Comparison of ENCODE assay signal across 18 cellular contexts in the genomic region with DNA sequence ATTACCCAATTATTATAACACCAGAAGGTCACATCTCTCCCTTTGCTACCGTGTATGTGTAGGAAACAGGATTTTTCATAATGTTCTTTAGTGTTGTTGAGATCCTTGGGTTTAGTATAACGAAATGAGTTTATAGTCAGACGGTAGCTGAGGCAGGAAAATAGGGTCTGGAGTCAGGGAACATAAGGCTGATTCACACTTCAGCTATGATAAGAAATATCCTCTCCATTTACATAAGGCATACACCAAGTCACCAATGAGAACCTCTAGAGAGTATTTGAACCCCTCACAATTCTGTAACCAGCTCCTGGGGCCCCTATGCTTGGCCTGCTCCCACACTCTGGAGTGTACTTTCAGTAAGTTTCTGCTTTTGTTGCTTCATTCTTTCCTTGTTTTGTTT. TPM values are rescaled to one million over a fixed set of nuclear protein-coding genes. Genes with fewer than 3 reads are reported as not detected.
DNase-seq lines count a peak whose midpoint lies in the region; ATAC-seq, FAIRE-seq and TF ChIP-seq lines count a peak whose summit lies in the region.
"Had no signal": no experiment of that assay in that cellular context is flagged by ENCODE, and none has a peak within 500 bp of the region (broad histone marks: within the 10 kb centered on the region; RNA-seq: fewer than 3 reads in every experiment).

No MANE protein-coding gene starts in this region.

- no peaks in the 10 kb centered on the region for H4K20me1 ChIP-seq in IMR-90 (ENCODE audit: insufficient read depth, low read length)
- no peaks in the 10 kb centered on the region for H4K20me1 ChIP-seq in astrocyte (ENCODE audit: insufficient read depth, low read length)

- H4K91ac ChIP-seq in IMR-90 (ENCODE audit: insufficient read depth, low read depth, low read length), result no peak overlapping the region

- DNase-seq in IMR-90, result peak; percentile 41
- peak; percentile 26 for DNase-seq in astrocyte (ENCODE audit: low read depth)
- DNase-seq in iris pigment epithelial cell (ENCODE audit: low read depth), result peak; percentile 73
- DNase-seq in EL, result no peak
- no peak for DNase-seq in NCI-H345 (lab: John Stamatoyannopoulos, UW)
- DNase-seq: C1 segment of cervical spinal cord; CD4-positive, alpha-beta memory T cell; COR-L47; DMS153; DMS79 treated with DMSO at 0.1 percent for 48 hours; GF-D8 had no signal

- BruUV-seq in IMR-90 (replicated peaks; lab: Mats Ljungman, UMichigan), result no TSS peak

- H3K79me2 ChIP-seq in astrocyte (ENCODE audit: insufficient read depth, low read length), result no peaks in the 10 kb centered on the region

- H3K4me1 ChIP-seq in IMR-90 (ENCODE audit: control insufficient read depth, insufficient read depth, low read length) (peaks cover 10% of the 10 kb centered on the region), astrocyte (ENCODE audit: insufficient read depth, low read length) (peaks cover 15% of the 10 kb centered on the region)

- peaks cover 13% of the 10 kb centered on the region for H3K9me1 ChIP-seq in IMR-90 (ENCODE audit: insufficient read depth, low read length)

- H2BK5ac ChIP-seq in IMR-90 (ENCODE audit: low read depth, low read length, poor library complexity, severe bottlenecking), result no peak overlapping the region

- no peak overlapping the region for H4K5ac ChIP-seq in IMR-90 (ENCODE audit: low read depth, low read length)

- in situ Hi-C loops in IMR-90 (cut with MboI; ENCODE audit: low sequenced_read_pairs), result no loop called here

- H3K27ac Mint-ChIP-seq in astrocyte (ENCODE audit: unreplicated experiment), result no peak overlapping the region
- H3K27ac Mint-ChIP-seq: B cell had no signal

- no peak overlapping the region for H2BK120ac ChIP-seq in IMR-90 (ENCODE audit: low read depth, low read length)

- no peaks in the 10 kb centered on the region for H3K36me3 ChIP-seq in IMR-90 (ENCODE audit: control insufficient read depth, insufficient read depth, low read length)
- no peaks in the 10 kb centered on the region for H3K36me3 ChIP-seq in astrocyte (ENCODE audit: insufficient read depth, low read length)

- H2AK5ac ChIP-seq in IMR-90 (ENCODE audit: low read depth, low read length), result no peak overlapping the region

- H3K36me3 Mint-ChIP-seq in astrocyte (ENCODE audit: low read depth, unreplicated experiment), result no peaks in the 10 kb centered on the region
- H3K36me3 Mint-ChIP-seq: CD4-positive, alpha-beta memory T cell had no signal

- no peaks in the 10 kb centered on the region for H3K79me1 ChIP-seq in IMR-90 (ENCODE audit: low read depth in 1 of 2, low read length in 2 of 2)

- POLR2A ChIA-PET in IMR-90 (lab: Charles Lee; ENCODE audit: unreplicated experiment), result interaction anchor here (0.6 kb wide), 1 partner anchor 215 kb away, joined by 5 read pairs; no protein-coding TSS in a partner anchor

- TF ChIP-seq POLR2A in IMR-90 (IDR thresholded peaks at IDR 0.05; ENCODE audit: low read depth, low read length), result no peak

- H3K4me3 ChIP-seq in IMR-90 (ENCODE audit: insufficient read depth, low read depth, low read length) (no peak overlapping the region), astrocyte (ENCODE audit: insufficient read depth, low read depth, low read length) (no peak overlapping the region)

- H3K23ac ChIP-seq in IMR-90 (ENCODE audit: low read depth, low read length), result no peak overlapping the region

- peak overlapping the region; percentile 75 for H3K27ac ChIP-seq in C4-2B
- H3K27ac ChIP-seq in IMR-90 (ENCODE audit: insufficient read depth, low read length), result no peak overlapping the region
- no peak overlapping the region for H3K27ac ChIP-seq in astrocyte (ENCODE audit: low read depth, low read length)

- peaks cover 21% of the 10 kb centered on the region for H3K4me1 Mint-ChIP-seq in astrocyte (ENCODE audit: low read depth, unreplicated experiment)
- H3K4me1 Mint-ChIP-seq: B cell had no signal

- H3K27me3 Mint-ChIP-seq in astrocyte (ENCODE audit: low read depth, unreplicated experiment), result no peaks in the 10 kb centered on the region

- no peak overlapping the region for H2AK9ac ChIP-seq in IMR-90 (replicated peaks; ENCODE audit: low read depth, low read length, poor library complexity)

- no peak overlapping the region for H3K56ac ChIP-seq in IMR-90 (ENCODE audit: extremely low read depth, insufficient read depth, low read length)

- WGBS in IMR-90 (ENCODE audit: extremely low coverage in 2 of 2, insufficient read length in 1 of 2), 2 experiments, result no CpG with 5 or more reads among the region's 3 CpGs

- no peak overlapping the region for H2AFZ ChIP-seq in IMR-90 (replicated peaks; ENCODE audit: low read length, poor library complexity)
- H2AFZ ChIP-seq in astrocyte (ENCODE audit: low read depth, low read length), result no peak overlapping the region

- H3K27me3 ChIP-seq in IMR-90 (ENCODE audit: control insufficient read depth, insufficient read depth, low read length) (no peaks in the 10 kb centered on the region), astrocyte (ENCODE audit: insufficient read depth, low read length) (no peaks in the 10 kb centered on the region)

- H3K9me3 ChIP-seq in IMR-90 (ENCODE audit: control insufficient read depth, insufficient read depth, low read length) (no peaks in the 10 kb centered on the region), astrocyte (ENCODE audit: insufficient read depth, low read depth, low read length) (no peaks in the 10 kb centered on the region)

- H3K18ac ChIP-seq in IMR-90 (ENCODE audit: low read depth, low read length), result no peak overlapping the region

- intact Hi-C loops in IMR-90 (cut with micrococcal nuclease), result no loop called here

- H3K9ac ChIP-seq in IMR-90 (ENCODE audit: low read depth, low read length) (no peak overlapping the region), astrocyte (ENCODE audit: low read length) (no peak overlapping the region)

- FAIRE-seq in astrocyte (lab: Jason Lieb, UNC), result no peak
- FAIRE-seq: D721Med, GM19239, H54 had no signal

- TF ChIP-seq RAD21 in IMR-90 (IDR thresholded peaks at IDR 0.05; ENCODE audit: low read length), result no peak

- no peak overlapping the region for H3K14ac ChIP-seq in IMR-90 (replicated peaks; ENCODE audit: low read depth, low read length)

- 0 out of 2 replicates have a peak overlapping the region, but pooled peaks have one; percentile 25 for H2BK20ac ChIP-seq in IMR-90 (ENCODE audit: low read depth, low read length)

- ATAC-seq in IMR-90 (ENCODE audit: low read depth) (no peak; the same call in 1 of the 2 replicates), HG02798 (IDR thresholded peaks at IDR 0.05; ENCODE audit: poor library complexity, unreplicated experiment) (no peak), HG03439 (IDR thresholded peaks at IDR 0.05; ENCODE audit: unreplicated experiment) (no peak)

- CTCF ChIA-PET in IMR-90 (lab: Yijun Ruan, JAX), result interaction anchor here (0.7 to 1.3 kb wide), 3 partner anchors 16 to 33 kb away, joined by 3 to 4 read pairs (median 3); no protein-coding TSS in a partner anchor

- H2BK15ac ChIP-seq in IMR-90 (ENCODE audit: low read depth, low read length), result 0 out of 3 replicates have a peak overlapping the region, but pooled peaks have one; percentile 15

- H4K8ac ChIP-seq in IMR-90 (ENCODE audit: low read depth in 2 of 2, low read length in 2 of 2), result no peak overlapping the region

- H3K4me2 ChIP-seq in IMR-90 (ENCODE audit: low read depth, low read length) (no peak overlapping the region), astrocyte (ENCODE audit: low read length) (peak overlapping the region; percentile 28)

- H3K9me3 Mint-ChIP-seq in astrocyte (ENCODE audit: unreplicated experiment), result no peaks in the 10 kb centered on the region

- H3K4me3 Mint-ChIP-seq in astrocyte (ENCODE audit: unreplicated experiment), result no peak overlapping the region
- H3K4me3 Mint-ChIP-seq: B cell; CD4-positive, alpha-beta memory T cell had no signal

- TF ChIP-seq CTCF in C4-2B (conservative IDR thresholded peaks at IDR 0.05) (no peak), IMR-90 (conservative IDR thresholded peaks at IDR 0.05; ENCODE audit: low read depth, low read length) (no peak), astrocyte (IDR thresholded peaks at IDR 0.05; ENCODE audit: insufficient read depth, low read depth, low read length) (no peak)

- dilution Hi-C loops in IMR-90 (cut with HindIII; ENCODE audit: low sequenced_read_pairs, unreplicated experiment), result no loop called here

- H3K4ac ChIP-seq in IMR-90 (ENCODE audit: low read depth, low read length), result no peak overlapping the region; the same call in 1 of the 2 replicates

TF ChIP-seq in IMR-90, 13 proteins besides CTCF, POLR2A, EP300 and RAD21:
- TF ChIP-seq MAZ (IDR thresholded peaks at IDR 0.05; ENCODE audit: borderline replicate concordance, low read depth, low read length), result no peak
- TF ChIP-seq FOS (IDR thresholded peaks at IDR 0.05; ENCODE audit: low read depth, low read length), result no peak
- no peak for TF ChIP-seq CHD1 (IDR thresholded peaks at IDR 0.05; ENCODE audit: low read depth, low read length)
- TF ChIP-seq NFE2L2 (IDR thresholded peaks at IDR 0.05; ENCODE audit: low read depth, low read length), result no peak
- TF ChIP-seq CEBPB (IDR thresholded peaks at IDR 0.05; ENCODE audit: low read depth, low read length), result no peak

RNA-seq across cellular contexts. Expression of a gene that starts 58.9 kb away (rescaled TPM):
- total RNA-seq in IMR-90 (2012; rRNA removed) (5.2 and 5.6 TPM in 2 replicates), astrocyte (15.8 and 20.3 TPM in 2 replicates)
- 15.4 and 17.2 TPM in 2 replicates for polyA plus RNA-seq in IMR-90 (2012; rRNA removed)
- polyA plus RNA-seq in IMR-90 (2012; cell fraction: cytosol; rRNA removed), result 11.0 and 13.8 TPM in 2 replicates
- polyA plus RNA-seq in IMR-90 (2012; cell fraction: nucleus; rRNA removed; ENCODE audit: low replicate concordance), result 8.9 TPM in 2 replicates

Comparison
In these comparisons a context has a peak if more than half of its experiments do, and no peak if none do; other contexts are left out.
1. DNase-seq: peak in IMR-90 (single experiment), astrocyte (single experiment) and iris pigment epithelial cell (single experiment); none in EL (single experiment) and NCI-H345 (single experiment).